In the genomic region with DNA sequence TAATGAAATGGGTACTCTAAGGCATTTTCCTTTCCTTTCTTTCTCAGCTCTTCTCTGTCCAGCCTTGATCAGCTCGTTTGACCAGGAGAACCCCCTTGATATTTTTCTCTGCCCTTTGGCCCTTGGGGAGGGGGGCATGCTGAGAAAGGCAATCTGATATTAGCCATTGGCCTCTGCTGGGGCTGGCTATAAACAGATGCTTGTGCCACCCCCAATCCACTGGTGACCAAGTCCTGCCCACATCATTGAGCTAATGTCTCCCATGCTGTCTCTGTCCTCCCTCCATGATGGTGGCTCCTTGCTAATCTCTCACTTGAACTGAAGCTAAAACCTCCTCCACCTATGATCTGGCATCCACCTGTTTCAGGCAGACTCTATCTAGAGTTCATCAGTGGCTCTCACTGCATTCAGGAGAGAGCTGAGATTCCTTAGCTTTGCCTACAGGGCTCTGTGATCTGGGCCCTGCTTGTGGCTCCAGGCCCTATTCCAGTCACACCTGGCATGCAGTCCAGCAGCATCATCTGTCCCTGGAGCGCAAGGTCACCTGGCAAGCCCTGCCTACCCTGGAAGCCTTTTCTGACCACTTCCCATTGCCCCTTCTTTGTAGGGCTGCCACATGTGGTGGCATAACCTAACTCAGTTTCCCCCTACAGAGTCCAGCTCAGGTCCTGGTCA, we compare ENCODE assay signal across 21 cellular contexts.
"Had no signal": no experiment of that assay in that cellular context is flagged by ENCODE, and none has a peak within 500 bp of the region (broad histone marks: within the 10 kb centered on the region; RNA-seq: fewer than 3 reads in every experiment).

No MANE protein-coding gene starts in this region.

- FAIRE-seq: colon, frontal cortex, small intestine had no signal

- DNase-seq: cerebellar nuclear complex; heart left ventricle; hippocampal formation; left ventricle myocardium inferior; lower lobe of right lung; midbrain; posterior cingulate gyrus; small intestine; stimulated activated CD4-positive, alpha-beta T cell treated with anti-CD3 and anti-CD28 coated beads, Interleukin-12 subunit alpha, Interleukin-12 subunit beta, amount 100 ng/mL, for 4 hours; stimulated activated naive CD8-positive, alpha-beta T cell treated with anti-CD3 and anti-CD28 coated beads, Interleukin-15, Interleukin-2, amounts not matched to agents 100 U/mL and 50 U/mL, for 24 hours; upper lobe of right lung had no signal

- ATAC-seq: esophagus mucosa; heart left ventricle; lower lobe of right lung; natural killer cell treated with Interleukin-12 subunit alpha and Interleukin-12 subunit beta and Interleukin-15 and Interleukin-18, amount 100 ng/mL, for 72 hours; stimulated activated naive CD8-positive, alpha-beta T cell treated with anti-CD3 and anti-CD28 coated beads, Interleukin-15, Interleukin-2, amounts not matched to agents 100 U/mL and 50 U/mL, for 24 hours; upper lobe of right lung had no signal

- H3K4me3 Mint-ChIP-seq: dendritic cell treated with granulocyte-macrophage colony-stimulating factor and Interleukin-4, amounts not matched to agents 40 ng/mL and 50 ng/mL, for 4 days; memory B cell; natural killer cell treated with Interleukin-12 subunit alpha and Interleukin-12 subunit beta and Interleukin-15 and Interleukin-18, amount 100 ng/mL, for 72 hours had no signal

- H3K27me3 ChIP-seq: heart left ventricle, right atrium auricular region, suprapubic skin, thyroid gland, upper lobe of right lung, vagina had no signal

- H3K9me3 ChIP-seq: heart left ventricle, left ventricle myocardium inferior, lower lobe of right lung, right atrium auricular region, suprapubic skin, thyroid gland, upper lobe of right lung, vagina had no signal

- H3K9me3 Mint-ChIP-seq: memory B cell; natural killer cell treated with Interleukin-12 subunit alpha and Interleukin-12 subunit beta and Interleukin-15 and Interleukin-18, amount 100 ng/mL, for 72 hours had no signal

- H3K4me3 ChIP-seq: heart left ventricle, left ventricle myocardium inferior, lower lobe of right lung, right atrium auricular region, suprapubic skin, thyroid gland, upper lobe of right lung, vagina had no signal

- H3K4me1 Mint-ChIP-seq: memory B cell had no signal

- H3K36me3 ChIP-seq: left ventricle myocardium inferior, lower lobe of right lung, right atrium auricular region, suprapubic skin, thyroid gland, upper lobe of right lung, vagina had no signal

- H3K27me3 Mint-ChIP-seq: natural killer cell treated with Interleukin-12 subunit alpha and Interleukin-12 subunit beta and Interleukin-15 and Interleukin-18, amount 100 ng/mL, for 72 hours had no signal

- H3K27ac ChIP-seq: heart left ventricle, left ventricle myocardium inferior, lower lobe of right lung, right atrium auricular region, suprapubic skin, thyroid gland, upper lobe of right lung, vagina had no signal

- H3K27ac Mint-ChIP-seq: dendritic cell treated with granulocyte-macrophage colony-stimulating factor and Interleukin-4, amounts not matched to agents 40 ng/mL and 50 ng/mL, for 4 days; memory B cell; natural killer cell treated with Interleukin-12 subunit alpha and Interleukin-12 subunit beta and Interleukin-15 and Interleukin-18, amount 100 ng/mL, for 72 hours had no signal
